Comparison of ENCODE assay signal across 17 cellular contexts in the genomic region with DNA sequence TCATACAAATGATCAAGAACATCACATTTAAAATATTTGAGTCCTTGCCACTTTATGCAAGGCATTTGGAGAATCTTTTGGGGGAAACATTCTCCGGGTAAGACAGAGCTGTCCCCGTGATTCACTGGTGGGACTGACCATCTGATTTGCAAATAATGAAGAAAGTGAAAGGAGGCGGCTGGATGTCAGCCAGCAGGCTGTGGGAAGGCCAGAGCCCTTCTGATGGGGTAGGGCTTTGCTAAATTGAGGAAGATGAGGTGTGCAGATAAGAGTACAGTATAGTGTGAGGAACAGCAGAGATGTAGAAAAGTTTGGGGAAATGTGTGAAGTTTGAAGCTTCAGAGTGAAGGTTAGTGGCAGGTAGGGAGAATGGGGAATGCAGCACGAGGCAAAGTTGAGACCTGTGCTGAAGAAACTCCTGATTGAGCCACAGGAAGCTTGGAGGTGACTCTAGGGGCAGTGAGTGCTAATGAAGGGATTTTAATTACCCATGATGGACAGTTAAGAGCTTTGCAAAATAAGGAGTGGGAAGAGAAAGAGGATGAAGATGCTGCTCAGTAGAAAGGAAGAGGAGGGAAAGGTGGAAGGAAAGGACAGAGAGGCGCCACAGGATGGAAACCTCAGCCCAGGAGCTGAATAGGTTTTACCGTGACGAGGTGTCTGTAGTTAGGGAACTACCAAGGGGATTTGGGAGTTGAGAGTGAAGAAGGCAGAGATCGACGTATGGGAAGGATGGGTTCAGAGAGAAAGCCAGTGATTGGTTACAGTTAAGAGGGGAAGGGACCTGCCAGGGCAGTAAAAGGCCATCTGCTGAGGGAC.
DNase-seq lines count a peak whose midpoint lies in the region; ATAC-seq and TF ChIP-seq lines count a peak whose summit lies in the region.
"Had no signal": no experiment of that assay in that cellular context is flagged by ENCODE, and none has a peak within 500 bp of the region (broad histone marks: within the 10 kb centered on the region; RNA-seq: fewer than 3 reads in every experiment).

No MANE protein-coding gene starts in this region.

- POLR2A ChIA-PET in CD8-positive, alpha-beta memory T cell (lab: Charles Lee): no interaction called here
- POLR2A ChIA-PET in naive thymus-derived CD8-positive, alpha-beta T cell (lab: Charles Lee): interaction anchor here (1.1 to 2.4 kb wide), 2 partner anchors 10 to 135 kb away, joined by 3 to 9 read pairs; no protein-coding TSS in a partner anchor

- H3K9me3 Mint-ChIP-seq in CD8-positive, alpha-beta memory T cell: no peaks in the 10 kb centered on the region
- H3K9me3 Mint-ChIP-seq in naive thymus-derived CD8-positive, alpha-beta T cell: no peaks in the 10 kb centered on the region
- H3K9me3 Mint-ChIP-seq: neural progenitor cell had no signal

- peak overlapping the region in 7 of 8 donors; percentile 5 to 93 (median 70) for H3K27ac Mint-ChIP-seq in CD8-positive, alpha-beta memory T cell
- peak overlapping the region; percentile 79 to 98 (median 92) for H3K27ac Mint-ChIP-seq in naive thymus-derived CD8-positive, alpha-beta T cell
- H3K27ac Mint-ChIP-seq: neural progenitor cell had no signal

- H3K27me3 Mint-ChIP-seq in CD8-positive, alpha-beta memory T cell: peaks cover 0 to 3% of the 10 kb centered on the region in 2 donors
- no peaks in the 10 kb centered on the region for H3K27me3 Mint-ChIP-seq in naive thymus-derived CD8-positive, alpha-beta T cell

- H3K27me3 ChIP-seq in CD8-positive, alpha-beta memory T cell (ENCODE audit: insufficient read depth, low read length, poor library complexity, severe bottlenecking): no peaks in the 10 kb centered on the region
- no peaks in the 10 kb centered on the region for H3K27me3 ChIP-seq in ascending aorta
- H3K27me3 ChIP-seq: neural progenitor cell, right lobe of liver, stomach had no signal

- H3K4me1 Mint-ChIP-seq in CD8-positive, alpha-beta memory T cell: peaks cover 18 to 24% (median 23%) of the 10 kb centered on the region in 3 donors
- H3K4me1 Mint-ChIP-seq in naive thymus-derived CD8-positive, alpha-beta T cell: peaks cover 37 to 63% (median 51%) of the 10 kb centered on the region in 4 donors
- H3K4me1 Mint-ChIP-seq: neural progenitor cell had no signal

- ATAC-seq in naive thymus-derived CD8-positive, alpha-beta T cell: peak in 1 of 2 donors; percentile 18
- no peak for ATAC-seq in GM18870 (IDR thresholded peaks at IDR 0.05; ENCODE audit: unreplicated experiment)
- ATAC-seq: left ventricle myocardium superior, SK-N-SH treated with all-trans-retinoic acid at 6 μM for 48 hours had no signal

- CTCF ChIA-PET in CD8-positive, alpha-beta memory T cell (lab: Charles Lee): interaction anchor here (0.9 kb wide), 1 partner anchor 10 kb away, joined by 3 read pairs; no protein-coding TSS in a partner anchor

- no peak for TF ChIP-seq CTCF in ascending aorta (IDR thresholded peaks at IDR 0.05)

- intact Hi-C loops in ascending aorta (cut with DNase I): no loop called here

- DNase-seq in CD8-positive, alpha-beta memory T cell: no peak
- peak; percentile 58 for DNase-seq in MV-4-11 (lab: John Stamatoyannopoulos, UW)
- DNase-seq in amniotic epithelial cell (ENCODE audit: low read depth): peak; percentile 55
- no peak for DNase-seq in naive thymus-derived CD8-positive, alpha-beta T cell
- DNase-seq in iPS-NIHi7 (ENCODE audit: extremely low spot score): no peak
- DNase-seq in NCI-H524 (lab: John Stamatoyannopoulos, UW): no peak
- no peak for DNase-seq in ascending aorta (ENCODE audit: low spot score in 2 of 2)
- DNase-seq: GM23248; hypothalamus; left ventricle myocardium superior; NCI-H1436 treated with DMSO at 0.1 percent for 48 hours; right lobe of liver; stimulated activated CD4-positive, alpha-beta T cell treated with anti-CD3 and anti-CD28 coated beads, Interleukin-4, amount 100 ng/mL, for 4 hours; stomach had no signal

- peaks cover 24% of the 10 kb centered on the region for H3K4me1 ChIP-seq in CD8-positive, alpha-beta memory T cell (ENCODE audit: insufficient read depth, low read length)
- H3K4me1 ChIP-seq in ascending aorta: no peaks in the 10 kb centered on the region
- H3K4me1 ChIP-seq: neural progenitor cell, right lobe of liver had no signal

- peak overlapping the region in 3 of 7 donors; percentile 2 to 47 (median 5) for H3K4me3 Mint-ChIP-seq in CD8-positive, alpha-beta memory T cell
- H3K4me3 Mint-ChIP-seq in naive thymus-derived CD8-positive, alpha-beta T cell: peak overlapping the region; percentile 17 to 81 (median 64)
- H3K4me3 Mint-ChIP-seq: neural progenitor cell had no signal

- no peaks in the 10 kb centered on the region for H3K9me3 ChIP-seq in CD8-positive, alpha-beta memory T cell (ENCODE audit: low read length)
- no peaks in the 10 kb centered on the region for H3K9me3 ChIP-seq in ascending aorta
- H3K9me3 ChIP-seq: right lobe of liver, stomach had no signal

- peaks cover 3 to 35% (median 5%) of the 10 kb centered on the region in 3 donors for H3K36me3 Mint-ChIP-seq in CD8-positive, alpha-beta memory T cell
- H3K36me3 Mint-ChIP-seq in naive thymus-derived CD8-positive, alpha-beta T cell: peaks cover 19 to 38% (median 27%) of the 10 kb centered on the region in 3 donors

- H3K4me3 ChIP-seq in CD8-positive, alpha-beta memory T cell (ENCODE audit: low read length): no peak overlapping the region
- H3K4me3 ChIP-seq in ascending aorta: no peak overlapping the region
- H3K4me3 ChIP-seq: GM23248, neural progenitor cell, right lobe of liver, stomach had no signal

- no peaks in the 10 kb centered on the region for H3K36me3 ChIP-seq in CD8-positive, alpha-beta memory T cell (ENCODE audit: insufficient read depth, low read length)
- H3K36me3 ChIP-seq in ascending aorta: peaks cover 6 to 12% of the 10 kb centered on the region in 2 donors
- H3K36me3 ChIP-seq: neural progenitor cell had no signal

- H3K27ac ChIP-seq in CD8-positive, alpha-beta memory T cell (ENCODE audit: low read depth, low read length): no peak overlapping the region
- H3K27ac ChIP-seq in ascending aorta: no peak overlapping the region
- H3K27ac ChIP-seq: GM23248, neural progenitor cell, right lobe of liver, stomach had no signal

Comparison
In these comparisons a context has a peak if more than half of its experiments do, and no peak if none do; other contexts are left out.
1. DNase-seq: peak in MV-4-11 (single experiment) and amniotic epithelial cell (single experiment); none in CD8-positive, alpha-beta memory T cell (0 of 5), naive thymus-derived CD8-positive, alpha-beta T cell (0 of 10), iPS-NIHi7 (single experiment), NCI-H524 (0 of 2) and ascending aorta (0 of 2).